ENCODE assay signal across 29 cellular contexts in the genomic region with DNA sequence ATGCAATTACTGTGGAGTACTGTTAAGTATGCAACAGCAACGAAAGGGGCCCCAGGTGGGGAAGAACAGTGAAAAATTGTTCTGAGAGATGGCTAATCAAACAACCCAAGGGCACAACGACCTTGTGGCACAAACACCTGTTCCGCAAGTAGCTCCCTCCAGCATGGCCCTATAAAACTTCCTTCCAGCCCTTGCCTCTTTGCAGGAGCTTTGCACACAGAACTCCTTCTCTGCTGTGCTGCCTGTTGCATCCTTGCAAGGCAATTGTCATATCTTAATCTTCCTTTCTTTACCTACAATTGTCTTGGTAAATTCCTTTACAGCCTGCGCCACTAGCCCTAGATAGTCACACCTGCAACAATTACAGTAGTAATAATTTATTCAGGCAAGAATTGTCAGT.
"Had no signal": no experiment of that assay in that cellular context is flagged by ENCODE, and none has a peak within 500 bp of the region (broad histone marks: within the 10 kb centered on the region; RNA-seq: fewer than 3 reads in every experiment).

No MANE protein-coding gene starts in this region.

- H3K27me3 ChIP-seq: adrenal gland, body of pancreas, gastroesophageal sphincter had no signal

- H3K36me3 ChIP-seq: adrenal gland, esophagus squamous epithelium, gastroesophageal sphincter, heart right ventricle had no signal

- H3K4me1 ChIP-seq: adrenal gland, body of pancreas, esophagus squamous epithelium, gastroesophageal sphincter, heart right ventricle had no signal

- H3K27ac ChIP-seq: adrenal gland, body of pancreas, esophagus squamous epithelium, gastroesophageal sphincter, heart right ventricle had no signal

- H3K9me3 ChIP-seq: adrenal gland, body of pancreas, esophagus squamous epithelium, gastroesophageal sphincter, heart right ventricle had no signal

- DNase-seq: activated CD4-positive, alpha-beta memory T cell treated with anti-CD3 and anti-CD28 coated beads for 36 hours; activated CD4-positive, alpha-beta T cell treated with anti-CD3 and anti-CD28 coated beads for 36 hours; activated CD4-positive, alpha-beta T cell treated with anti-CD3 and anti-CD28 coated beads, Interleukin-2, amount 10 ng/mL, durations not matched to agents 24 days and 14 days; activated CD4-positive, CD25-positive, alpha-beta regulatory T cell; activated CD4-positive, CD25-positive, alpha-beta regulatory T cell treated with anti-CD3 and anti-CD28 coated beads, Interleukin-2, amount 50 U/mL, for 72 hours; activated CD8-positive, alpha-beta memory T cell treated with anti-CD3 and anti-CD28 coated beads, Interleukin-2, amount 10 ng/mL, durations not matched to agents 7 days and 5 days; activated CD8-positive, alpha-beta memory T cell treated with anti-CD3 and anti-CD28 coated beads, Interleukin-2, amount 50 U/mL, for 4 hours; activated CD8-positive, alpha-beta T cell treated with anti-CD3 and anti-CD28 coated beads, Interleukin-2, amount 10 ng/mL, durations not matched to agents 7 days and 5 days; activated effector memory CD4-positive, alpha-beta T cell treated with anti-CD3 and anti-CD28 coated beads, Interleukin-2, amount 50 U/mL, for 16 hours; activated naive CD4-positive, alpha-beta T cell treated with anti-CD3 and anti-CD28 coated beads for 36 hours; activated naive CD8-positive, alpha-beta T cell treated with anti-CD3 and anti-CD28 coated beads for 36 hours; activated naive CD8-positive, alpha-beta T cell treated with anti-CD3 and anti-CD28 coated beads, Interleukin-2, amount 50 U/mL, for 24 hours; activated T-cell treated with anti-CD3 and anti-CD28 coated beads, Interleukin-2, amount 50 U/mL, for 1 hour; activated T-cell treated with anti-CD3 and anti-CD28 coated beads, Interleukin-2, amount 50 U/mL, for 48 hours; adrenal gland; amygdala; aorta; body of pancreas; caudate nucleus; cortex of kidney; dermis blood vessel endothelial cell; effector CD4-positive, alpha-beta T cell; effector memory CD8-positive, alpha-beta T cell; erythroblast; esophagus squamous epithelium; foreskin melanocyte; heart right ventricle; T1000 had no signal

- H3K4me3 ChIP-seq: adrenal gland, body of pancreas, esophagus squamous epithelium, gastroesophageal sphincter, heart right ventricle had no signal
